10 cellular contexts compared by ENCODE assay signal in genomic region chr7:154794147-154794780, GRCh38.
A peak's percentile ranks its signal among the peaks of the same experiment; 100 is the strongest.
DNase-seq lines count a peak whose midpoint lies in the region; ATAC-seq and TF ChIP-seq lines count a peak whose summit lies in the region.
"Had no signal": no experiment of that assay in that cellular context is flagged by ENCODE, and none has a peak within 500 bp of the region (broad histone marks: within the 10 kb centered on the region; RNA-seq: fewer than 3 reads in every experiment).

No MANE protein-coding gene starts in this region.

- H3K4me1 ChIP-seq in left lung (peaks cover 0 to 4% of the 10 kb centered on the region in 2 donors), aorta (ENCODE audit: control insufficient read depth in 1 of 2, insufficient read depth in 2 of 2, low read length in 2 of 2) (no peaks in the 10 kb centered on the region)

- H3K27ac ChIP-seq in left lung (no peak overlapping the region), aorta (ENCODE audit: low read depth in 1 of 2, low read length in 2 of 2) (no peak overlapping the region)

- H3K9me3 ChIP-seq in left lung = no peaks in the 10 kb centered on the region
- no peaks in the 10 kb centered on the region for H3K9me3 ChIP-seq in aorta (ENCODE audit: control insufficient read depth, low read length)

- no peaks in the 10 kb centered on the region for H3K36me3 Mint-ChIP-seq in activated CD8-positive, alpha-beta T cell treated with anti-CD3 and anti-CD28 coated beads for 36 hours (ENCODE audit: low read depth)
- H3K36me3 Mint-ChIP-seq in T-cell = no peaks in the 10 kb centered on the region
- H3K36me3 Mint-ChIP-seq: CD4-positive, CD25-positive, alpha-beta regulatory T cell had no signal

- peaks cover 0 to 39% of the 10 kb centered on the region in 2 donors for H3K27me3 ChIP-seq in left lung
- no peaks in the 10 kb centered on the region for H3K27me3 ChIP-seq in aorta (ENCODE audit: control insufficient read depth in 1 of 2, insufficient read depth in 2 of 2, low read length in 1 of 2)

- intact Hi-C loops in activated CD8-positive, alpha-beta T cell treated with anti-CD3 and anti-CD28 coated beads for 36 hours (cut with micrococcal nuclease) = no loop called here
- intact Hi-C loops in left lung (cut with DNase I) (no loop called here), aorta (cut with DNase I) (no loop called here)

- H3K27ac Mint-ChIP-seq in activated CD8-positive, alpha-beta T cell treated with anti-CD3 and anti-CD28 coated beads for 36 hours = no peak overlapping the region
- H3K27ac Mint-ChIP-seq in T-cell = no peak overlapping the region
- H3K27ac Mint-ChIP-seq: CD4-positive, CD25-positive, alpha-beta regulatory T cell had no signal

- H3K4me1 Mint-ChIP-seq in activated CD8-positive, alpha-beta T cell treated with anti-CD3 and anti-CD28 coated beads for 36 hours (ENCODE audit: low read depth) = no peaks in the 10 kb centered on the region
- no peaks in the 10 kb centered on the region for H3K4me1 Mint-ChIP-seq in T-cell
- H3K4me1 Mint-ChIP-seq: CD4-positive, CD25-positive, alpha-beta regulatory T cell had no signal

- H3K4me3 Mint-ChIP-seq in activated CD8-positive, alpha-beta T cell treated with anti-CD3 and anti-CD28 coated beads for 36 hours = no peak overlapping the region
- no peak overlapping the region for H3K4me3 Mint-ChIP-seq in T-cell
- H3K4me3 Mint-ChIP-seq: CD4-positive, CD25-positive, alpha-beta regulatory T cell had no signal

- POLR2A ChIA-PET in activated CD8-positive, alpha-beta T cell treated with anti-CD3 and anti-CD28 coated beads for 36 hours (lab: Charles Lee) = no interaction called here
- POLR2A ChIA-PET in T-cell (lab: Charles Lee) = interaction anchor here in 1 of 2 donors (0.8 kb wide), 1 partner anchor 723 kb away, joined by 3 read pairs; no protein-coding TSS in a partner anchor

- no peaks in the 10 kb centered on the region for H3K36me3 ChIP-seq in left lung
- no peaks in the 10 kb centered on the region for H3K36me3 ChIP-seq in aorta (ENCODE audit: control insufficient read depth in 1 of 2, insufficient read depth in 2 of 2, low read length in 1 of 2)

- H3K27me3 Mint-ChIP-seq in activated CD8-positive, alpha-beta T cell treated with anti-CD3 and anti-CD28 coated beads for 36 hours = peaks cover 7% of the 10 kb centered on the region
- peaks cover 17 to 18% of the 10 kb centered on the region in 2 donors for H3K27me3 Mint-ChIP-seq in T-cell

- peak; percentile 26 for TF ChIP-seq CTCF in activated CD8-positive, alpha-beta T cell treated with anti-CD3 and anti-CD28 coated beads for 36 hours (IDR thresholded peaks at IDR 0.05)
- TF ChIP-seq CTCF in left lung (IDR thresholded peaks at IDR 0.05) = peak; percentile 38 to 41

- WGBS in aorta, 2 donors = 11% methylated on average over 47 to 50 of the region's 50 CpGs

- no peak overlapping the region for H3K4me3 ChIP-seq in left lung
- H3K4me3 ChIP-seq in aorta (ENCODE audit: low read length in 2 of 2) = no peak overlapping the region

- CTCF ChIA-PET in activated CD8-positive, alpha-beta T cell treated with anti-CD3 and anti-CD28 coated beads for 36 hours (lab: Charles Lee) = no interaction called here
- CTCF ChIA-PET in T-cell (lab: Charles Lee) = no interaction called here

- DNase-seq in stimulated activated CD4-positive, alpha-beta T cell treated with anti-CD3 and anti-CD28 coated beads, Interleukin-15, amount 100 ng/mL, for 24 hours = peak; percentile 47
- DNase-seq in stimulated activated CD4-positive, alpha-beta T cell treated with anti-CD3 and anti-CD28 coated beads, Interleukin-12 subunit alpha, Interleukin-12 subunit beta, amount 100 ng/mL, for 4 hours = no peak
- peak; percentile 42 for DNase-seq in activated CD8-positive, alpha-beta T cell treated with anti-CD3 and anti-CD28 coated beads for 36 hours
- DNase-seq in left lung (no peak), aorta (no peak), T-cell (no peak), UCSD-AML1 (lab: John Stamatoyannopoulos, UW; ENCODE audit: unreplicated experiment) (no peak)
- DNase-seq: activated gamma-delta T cell; CD4-positive, CD25-positive, alpha-beta regulatory T cell had no signal

- H3K9me3 Mint-ChIP-seq in activated CD8-positive, alpha-beta T cell treated with anti-CD3 and anti-CD28 coated beads for 36 hours = no peaks in the 10 kb centered on the region
- no peaks in the 10 kb centered on the region for H3K9me3 Mint-ChIP-seq in T-cell

- peak; percentile 74 for ATAC-seq in activated CD8-positive, alpha-beta T cell treated with anti-CD3 and anti-CD28 coated beads for 36 hours
- peak; percentile 93 for ATAC-seq in left lung
- ATAC-seq in aorta (ENCODE audit: low FRiP score) = peak; percentile 16
- ATAC-seq in T-cell (replicated peaks in 1 of 4) = no peak
- ATAC-seq in HG03025 (IDR thresholded peaks at IDR 0.05; ENCODE audit: low FRiP score, unreplicated experiment) = no peak

Comparison
In these comparisons a context has a peak if more than half of its experiments do, and no peak if none do; other contexts are left out.
1. DNase-seq: peak in stimulated activated CD4-positive, alpha-beta T cell treated with anti-CD3 and anti-CD28 coated beads, Interleukin-15, amount 100 ng/mL, for 24 hours (single experiment) and activated CD8-positive, alpha-beta T cell treated with anti-CD3 and anti-CD28 coated beads for 36 hours (single experiment); none in stimulated activated CD4-positive, alpha-beta T cell treated with anti-CD3 and anti-CD28 coated beads, Interleukin-12 subunit alpha, Interleukin-12 subunit beta, amount 100 ng/mL, for 4 hours (single experiment), left lung (0 of 2), aorta (0 of 2), T-cell (0 of 34) and UCSD-AML1 (single experiment).
2. ATAC-seq: peak in activated CD8-positive, alpha-beta T cell treated with anti-CD3 and anti-CD28 coated beads for 36 hours (single experiment), left lung (single experiment) and aorta (single experiment); none in T-cell (0 of 4) and HG03025 (single experiment).